ENCODE assay signal across 12 cellular contexts in the genomic region with DNA sequence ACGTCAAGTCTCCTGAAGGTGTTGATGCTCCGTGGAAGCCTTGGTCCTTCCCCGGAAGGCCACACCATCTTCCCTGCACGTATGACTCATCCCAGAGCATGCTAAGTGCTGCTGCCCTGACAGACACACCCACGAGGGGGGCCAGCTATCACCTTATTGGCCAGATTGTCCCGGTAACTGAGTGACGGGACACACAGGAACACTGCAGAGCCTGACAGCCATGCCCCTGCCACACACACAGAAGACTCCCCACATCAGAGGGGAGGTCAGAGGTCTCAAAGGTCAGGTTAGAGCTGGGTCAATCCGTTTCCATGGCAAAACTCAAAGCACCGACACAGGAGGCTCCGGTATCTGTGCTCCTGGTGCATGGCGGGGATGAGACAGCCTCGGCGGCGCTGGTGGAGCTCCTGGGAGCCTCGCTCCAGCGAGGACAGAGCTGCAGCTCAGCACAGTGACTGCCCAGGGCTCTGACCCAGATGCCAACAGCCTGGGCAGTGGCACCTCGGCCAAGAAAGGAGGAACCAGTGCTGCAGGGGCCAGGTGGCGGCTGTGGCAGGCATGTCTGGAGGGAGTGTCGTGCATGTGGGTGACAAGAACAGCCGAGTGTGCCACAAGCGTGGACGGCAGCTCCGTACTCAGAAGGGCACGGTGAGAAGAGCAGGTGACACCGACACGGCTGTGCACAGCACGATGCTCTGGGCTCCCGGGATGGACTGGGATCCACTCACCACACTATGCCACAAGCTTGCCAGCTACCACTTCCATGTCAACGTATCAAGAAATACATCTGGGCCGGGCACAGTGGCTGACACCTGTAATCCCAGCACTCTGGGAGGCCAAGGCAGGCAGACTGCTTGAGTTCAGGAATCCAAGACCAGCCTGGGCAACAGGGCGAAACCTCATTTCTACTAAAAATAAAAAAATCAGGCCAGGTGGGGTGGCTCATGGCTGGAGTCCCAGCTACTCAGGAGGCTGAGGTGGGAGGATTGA. TPM values are rescaled to one million over a fixed set of nuclear protein-coding genes. Genes with fewer than 3 reads are reported as not detected.
DNase-seq lines count a peak whose midpoint lies in the region; ATAC-seq and TF ChIP-seq lines count a peak whose summit lies in the region.
"Had no signal": no experiment of that assay in that cellular context is flagged by ENCODE, and none has a peak within 500 bp of the region (broad histone marks: within the 10 kb centered on the region; RNA-seq: fewer than 3 reads in every experiment).

No MANE protein-coding gene starts in this region.

- intact Hi-C loops in HCT116 (cut with micrococcal nuclease) (no loop called here), gastrocnemius medialis (cut with DNase I; ENCODE audit: low total_unique reads) (no loop called here)

- POLR2A ChIA-PET in HCT116 (lab: Charles Lee) = no interaction called here

- H4K20me1 ChIP-seq in HCT116 (ENCODE audit: insufficient read depth) = no peaks in the 10 kb centered on the region

- peaks cover 13% of the 10 kb centered on the region for H3K4me1 Mint-ChIP-seq in T-helper 17 cell

- H3K9me3 ChIP-seq in HCT116 (ENCODE audit: control insufficient read depth in 1 of 2, insufficient read depth in 1 of 2, low read depth in 1 of 2, low read length in 2 of 2) (no peaks in the 10 kb centered on the region), T-helper 17 cell (ENCODE audit: control insufficient read depth, low read length, poor library complexity, severe bottlenecking) (no peaks in the 10 kb centered on the region), gastrocnemius medialis (no peaks in the 10 kb centered on the region)
- H3K9me3 ChIP-seq: HAP-1 had no signal

- peak; percentile 68 for ATAC-seq in HCT116
- no peak for ATAC-seq in T-helper 17 cell
- peak; percentile 67 to 68 for ATAC-seq in gastrocnemius medialis
- ATAC-seq in HG02588 (IDR thresholded peaks at IDR 0.05; ENCODE audit: unreplicated experiment) = no peak
- no peak for ATAC-seq in HG03378 (IDR thresholded peaks at IDR 0.05; ENCODE audit: unreplicated experiment)
- ATAC-seq: GM12878 had no signal

- H3K27ac Mint-ChIP-seq in T-helper 17 cell = peak overlapping the region; percentile 69

- H3K9me2 ChIP-seq in HCT116 (ENCODE audit: insufficient read depth) = no peaks in the 10 kb centered on the region

- CTCF ChIA-PET in HCT116 (lab: Charles Lee) = no interaction called here

- no peaks in the 10 kb centered on the region for H3K27me3 Mint-ChIP-seq in T-helper 17 cell

- peaks cover 45% of the 10 kb centered on the region; the same call in 1 of the 2 replicates for H3K79me2 ChIP-seq in HCT116 (ENCODE audit: insufficient read depth, low read length)

- H3K4me3 Mint-ChIP-seq in T-helper 17 cell = no peak overlapping the region

- no peak overlapping the region for H3K4me3 ChIP-seq in HCT116 (replicated peaks in 1 of 2; ENCODE audit: low read depth in 1 of 2, low read length in 2 of 2)
- H3K4me3 ChIP-seq in fibroblast of villous mesenchyme (ENCODE audit: low read depth, low read length) = no peak overlapping the region
- H3K4me3 ChIP-seq in gastrocnemius medialis = no peak overlapping the region
- H3K4me3 ChIP-seq: GM12878, HAP-1 had no signal

- H3K27ac ChIP-seq in HCT116 (ENCODE audit: low read depth, low read length) (no peak overlapping the region), gastrocnemius medialis (peak overlapping the region; percentile 75 to 90 (median 82))

- H3K36me3 ChIP-seq in HCT116 (ENCODE audit: control insufficient read depth in 1 of 2, insufficient read depth in 2 of 2, low read length in 2 of 2) (peaks cover 0 to 3% of the 10 kb centered on the region in 2 experiments; a peak in 2 of 4 replicates), gastrocnemius medialis (peaks cover 0 to 2% of the 10 kb centered on the region in 2 donors)

- H3K27me3 ChIP-seq in HCT116 (ENCODE audit: insufficient read depth, low read length) (no peaks in the 10 kb centered on the region), gastrocnemius medialis (no peaks in the 10 kb centered on the region)

- H3K4me2 ChIP-seq in HCT116 (ENCODE audit: low read length) = peak overlapping the region; percentile 17; the same call in 1 of the 2 replicates

- H3K4me1 ChIP-seq in HCT116 (ENCODE audit: control insufficient read depth in 1 of 2, insufficient read depth in 2 of 2, low read length in 2 of 2) = peaks cover 0 to 16% of the 10 kb centered on the region in 2 experiments; a peak in 2 of 4 replicates
- peaks cover 41 to 51% of the 10 kb centered on the region in 2 donors for H3K4me1 ChIP-seq in gastrocnemius medialis
- H3K4me1 ChIP-seq: HAP-1 had no signal

- in situ Hi-C loops in gastrocnemius medialis (cut with MboI; ENCODE audit: low sequenced_read_pairs in 4 of 4) = no loop called here

- no peak overlapping the region for H2AFZ ChIP-seq in HCT116 (ENCODE audit: low read depth, low read length, poor library complexity, severe bottlenecking)

- no peak for TF ChIP-seq RAD21 in HCT116 (IDR thresholded peaks at IDR 0.05; ENCODE audit: low read depth)

- H3K9ac ChIP-seq in HCT116 (ENCODE audit: low read length) = no peak overlapping the region

- DNase-seq in HCT116 (ENCODE audit: low read depth, low spot score) = no peak
- no peak for DNase-seq in T-helper 17 cell
- peak; percentile 74 for DNase-seq in fibroblast of villous mesenchyme (ENCODE audit: low read depth)
- DNase-seq in gastrocnemius medialis = peak; percentile 71 to 81
- no peak for DNase-seq in NCI-H345 treated with DMSO at 0.1 percent for 48 hours (lab: John Stamatoyannopoulos, UW; ENCODE audit: unreplicated experiment)
- no peak for DNase-seq in stimulated activated naive CD4-positive, alpha-beta T cell (lab: John Stamatoyannopoulos, UW)
- DNase-seq: activated gamma-delta T cell treated with Interleukin-2 at 50 U/mL for 16 hours; stimulated activated CD4-positive, alpha-beta T cell treated with anti-CD3 and anti-CD28 coated beads, Interleukin-4, amount 100 ng/mL, for 1 hour had no signal

- BruUV-seq in HCT116 (replicated peaks; lab: Mats Ljungman, UMichigan) = no TSS peak

- TF ChIP-seq POLR2A in HCT116 (IDR thresholded peaks at IDR 0.05; ENCODE audit: borderline replicate concordance, extremely low read depth, insufficient read depth, insufficient read length) = no peak
- TF ChIP-seq POLR2A in gastrocnemius medialis (IDR thresholded peaks at IDR 0.05) = peak in 1 of 2 donors; percentile 15

- TF ChIP-seq CTCF in HCT116 (IDR thresholded peaks at IDR 0.05 in 2 of 3, conservative IDR thresholded peaks at IDR 0.05 in 1 of 3; ENCODE audit: borderline replicate concordance in 1 of 3, insufficient read depth in 1 of 3, low read depth in 2 of 3, low read length in 2 of 3) (no peak), fibroblast of villous mesenchyme (IDR thresholded peaks at IDR 0.05; ENCODE audit: insufficient read depth, low read depth, low read length) (no peak), gastrocnemius medialis (IDR thresholded peaks at IDR 0.05 in 4 of 5, conservative IDR thresholded peaks at IDR 0.05 in 1 of 5) (no peak)

- no peaks in the 10 kb centered on the region for H3K36me3 Mint-ChIP-seq in T-helper 17 cell (ENCODE audit: low read depth)

- RAD21 ChIA-PET in HCT116 (lab: Charles Lee; ENCODE audit: low non-redundant PET in 1 of 2, low total read pairs in 2 of 2, uncharacterized antibody in 2 of 2, unreplicated experiment in 2 of 2) = no interaction called here

TF ChIP-seq in HCT116, 20 proteins besides CTCF, POLR2A, EP300 and RAD21:
- TF ChIP-seq FOSL1 (IDR thresholded peaks at IDR 0.05; ENCODE audit: low read depth) = 0 out of 2 replicates have a peak, but pooled peaks have one; percentile 9
- TF ChIP-seq, protein P1, sequence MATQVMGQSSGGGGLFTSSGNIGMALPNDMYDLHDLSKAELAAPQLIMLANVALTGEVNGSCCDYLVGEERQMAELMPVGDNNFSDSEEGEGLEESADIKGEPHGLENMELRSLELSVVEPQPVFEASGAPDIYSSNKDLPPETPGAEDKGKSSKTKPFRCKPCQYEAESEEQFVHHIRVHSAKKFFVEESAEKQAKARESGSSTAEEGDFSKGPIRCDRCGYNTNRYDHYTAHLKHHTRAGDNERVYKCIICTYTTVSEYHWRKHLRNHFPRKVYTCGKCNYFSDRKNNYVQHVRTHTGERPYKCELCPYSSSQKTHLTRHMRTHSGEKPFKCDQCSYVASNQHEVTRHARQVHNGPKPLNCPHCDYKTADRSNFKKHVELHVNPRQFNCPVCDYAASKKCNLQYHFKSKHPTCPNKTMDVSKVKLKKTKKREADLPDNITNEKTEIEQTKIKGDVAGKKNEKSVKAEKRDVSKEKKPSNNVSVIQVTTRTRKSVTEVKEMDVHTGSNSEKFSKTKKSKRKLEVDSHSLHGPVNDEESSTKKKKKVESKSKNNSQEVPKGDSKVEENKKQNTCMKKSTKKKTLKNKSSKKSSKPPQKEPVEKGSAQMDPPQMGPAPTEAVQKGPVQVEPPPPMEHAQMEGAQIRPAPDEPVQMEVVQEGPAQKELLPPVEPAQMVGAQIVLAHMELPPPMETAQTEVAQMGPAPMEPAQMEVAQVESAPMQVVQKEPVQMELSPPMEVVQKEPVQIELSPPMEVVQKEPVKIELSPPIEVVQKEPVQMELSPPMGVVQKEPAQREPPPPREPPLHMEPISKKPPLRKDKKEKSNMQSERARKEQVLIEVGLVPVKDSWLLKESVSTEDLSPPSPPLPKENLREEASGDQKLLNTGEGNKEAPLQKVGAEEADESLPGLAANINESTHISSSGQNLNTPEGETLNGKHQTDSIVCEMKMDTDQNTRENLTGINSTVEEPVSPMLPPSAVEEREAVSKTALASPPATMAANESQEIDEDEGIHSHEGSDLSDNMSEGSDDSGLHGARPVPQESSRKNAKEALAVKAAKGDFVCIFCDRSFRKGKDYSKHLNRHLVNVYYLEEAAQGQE (IDR thresholded peaks at IDR 0.05; ENCODE audit: low read depth) = no peak
TF ChIP-seq in HCT116: peak in this region for 1.

RNA-seq across cellular contexts. Expression of gene TMEM240, which starts 14.8 kb away (rescaled TPM):
- total RNA-seq in HCT116 (2021; ENCODE audit: unreplicated experiment) = 2.3 TPM
- 1.1 and 1.6 TPM in 2 replicates for polyA plus RNA-seq in HCT116 (2012)
- total RNA-seq in T-helper 17 cell = under 1 TPM in 1 of 2 donors, not detected in 1; 0.44 TPM
- 2.2 and 2.3 TPM in 2 replicates for total RNA-seq in fibroblast of villous mesenchyme
- 1 to 10 TPM in 3 of 4 donors, not detected in 1; 1.1 to 2.0 (median 1.9) TPM for total RNA-seq in gastrocnemius medialis
- polyA plus RNA-seq: GM12878 had no signal

RNA-seq across cellular contexts. Expression of gene SSU72, which starts 19.4 kb away (rescaled TPM):
- total RNA-seq in HCT116 (2021; ENCODE audit: unreplicated experiment) (134 TPM), T-helper 17 cell (100 to 1,000 TPM in 1 of 2 donors, 10 to 100 TPM in 1; 99.3 to 103 TPM), fibroblast of villous mesenchyme (58.7 and 68.6 TPM in 2 replicates), gastrocnemius medialis (100 to 1,000 TPM; 141 to 235 (median 208) TPM)
- 76.4 and 94.8 TPM in 2 replicates for polyA plus RNA-seq in HCT116 (2012)

RNA-seq across cellular contexts. Expression of gene ATAD3A, which starts 43.3 kb away (rescaled TPM):
- total RNA-seq in HCT116 (2021; ENCODE audit: unreplicated experiment) (92.3 TPM), T-helper 17 cell (10 to 100 TPM; 20.3 to 23.3 TPM), fibroblast of villous mesenchyme (32.9 and 36.7 TPM in 2 replicates), gastrocnemius medialis (10 to 100 TPM; 22.9 to 47.9 (median 35.6) TPM)
- 59.7 and 59.8 TPM in 2 replicates for polyA plus RNA-seq in HCT116 (2012)

RNA-seq across cellular contexts. Expression of gene FNDC10, which starts 44.7 kb away (rescaled TPM):
- total RNA-seq in HCT116 (2021; ENCODE audit: unreplicated experiment) = 8.4 TPM
- 4.1 and 6.1 TPM in 2 replicates for polyA plus RNA-seq in HCT116 (2012)
- 1 to 10 TPM; 3.3 to 3.4 TPM for total RNA-seq in T-helper 17 cell
- total RNA-seq in fibroblast of villous mesenchyme = 0.43 and 2.6 TPM in 2 replicates
- 1 to 10 TPM in 1 of 4 donors, under 1 TPM in 2, not detected in 1; 0.20 to 1.3 (median 0.94) TPM for total RNA-seq in gastrocnemius medialis

Comparison
In these comparisons a context has a peak if more than half of its experiments do, and no peak if none do; other contexts are left out.
1. ATAC-seq: peak in HCT116 (single experiment) and gastrocnemius medialis (2 of 2); none in T-helper 17 cell (single experiment), HG02588 (single experiment) and HG03378 (single experiment).
2. DNase-seq: peak in fibroblast of villous mesenchyme (single experiment) and gastrocnemius medialis (2 of 2); none in HCT116 (single experiment), T-helper 17 cell (0 of 3), NCI-H345 treated with DMSO at 0.1 percent for 48 hours (single experiment) and stimulated activated naive CD4-positive, alpha-beta T cell (0 of 6).